ENCODE assay signal across 2 cellular contexts in the genomic region with DNA sequence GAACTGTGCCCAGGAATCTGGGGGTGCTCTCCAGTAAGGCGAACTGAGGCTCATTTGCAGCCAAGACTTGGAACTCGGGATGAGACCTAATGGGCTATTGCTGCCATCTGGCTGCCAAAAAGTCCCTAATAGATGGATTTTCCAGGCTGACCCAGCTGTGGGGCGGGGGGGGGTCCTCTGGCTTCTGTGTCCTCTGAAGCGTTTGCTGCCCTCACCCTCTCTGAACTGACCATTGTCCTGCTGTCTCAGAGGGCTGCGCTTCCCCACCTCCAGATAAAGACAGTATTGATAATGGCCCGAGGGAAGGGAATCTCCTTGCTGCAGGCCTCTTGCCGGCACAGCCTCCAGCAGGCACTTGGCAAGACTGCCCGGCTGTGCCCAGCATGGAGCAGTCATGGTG.
TF ChIP-seq lines count a peak whose summit lies in the region.

No MANE protein-coding gene starts in this region.

TF ChIP-seq in IMR-90, 13 proteins besides CTCF, POLR2A, EP300 and RAD21:
- no peak for TF ChIP-seq NFE2L2 (IDR thresholded peaks at IDR 0.05; ENCODE audit: low read depth, low read length)
- no peak for TF ChIP-seq CEBPB (IDR thresholded peaks at IDR 0.05; ENCODE audit: low read depth, low read length)
- TF ChIP-seq SMC3 (IDR thresholded peaks at IDR 0.05; ENCODE audit: low read depth, low read length), result no peak
- no peak for TF ChIP-seq MXI1 (IDR thresholded peaks at IDR 0.05; ENCODE audit: borderline replicate concordance, low read depth, low read length)
- TF ChIP-seq FOS (IDR thresholded peaks at IDR 0.05; ENCODE audit: low read depth, low read length), result no peak
- TF ChIP-seq CHD1 (IDR thresholded peaks at IDR 0.05; ENCODE audit: low read depth, low read length), result no peak
- TF ChIP-seq MAZ (IDR thresholded peaks at IDR 0.05; ENCODE audit: borderline replicate concordance, low read depth, low read length), result no peak
- no peak for TF ChIP-seq MAFK (IDR thresholded peaks at IDR 0.05; ENCODE audit: low read depth, low read length)
- no peak for TF ChIP-seq RCOR1 (IDR thresholded peaks at IDR 0.05; ENCODE audit: insufficient replicate concordance, low read length)
- TF ChIP-seq, protein P1, sequence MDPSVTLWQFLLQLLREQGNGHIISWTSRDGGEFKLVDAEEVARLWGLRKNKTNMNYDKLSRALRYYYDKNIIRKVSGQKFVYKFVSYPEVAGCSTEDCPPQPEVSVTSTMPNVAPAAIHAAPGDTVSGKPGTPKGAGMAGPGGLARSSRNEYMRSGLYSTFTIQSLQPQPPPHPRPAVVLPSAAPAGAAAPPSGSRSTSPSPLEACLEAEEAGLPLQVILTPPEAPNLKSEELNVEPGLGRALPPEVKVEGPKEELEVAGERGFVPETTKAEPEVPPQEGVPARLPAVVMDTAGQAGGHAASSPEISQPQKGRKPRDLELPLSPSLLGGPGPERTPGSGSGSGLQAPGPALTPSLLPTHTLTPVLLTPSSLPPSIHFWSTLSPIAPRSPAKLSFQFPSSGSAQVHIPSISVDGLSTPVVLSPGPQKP (IDR thresholded peaks at IDR 0.05; ENCODE audit: borderline replicate concordance, low read depth, low read length), result no peak
- TF ChIP-seq RFX5 (IDR thresholded peaks at IDR 0.05; ENCODE audit: low read depth, low read length), result no peak
- TF ChIP-seq, protein P2, sequence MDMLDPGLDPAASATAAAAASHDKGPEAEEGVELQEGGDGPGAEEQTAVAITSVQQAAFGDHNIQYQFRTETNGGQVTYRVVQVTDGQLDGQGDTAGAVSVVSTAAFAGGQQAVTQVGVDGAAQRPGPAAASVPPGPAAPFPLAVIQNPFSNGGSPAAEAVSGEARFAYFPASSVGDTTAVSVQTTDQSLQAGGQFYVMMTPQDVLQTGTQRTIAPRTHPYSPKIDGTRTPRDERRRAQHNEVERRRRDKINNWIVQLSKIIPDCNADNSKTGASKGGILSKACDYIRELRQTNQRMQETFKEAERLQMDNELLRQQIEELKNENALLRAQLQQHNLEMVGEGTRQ (IDR thresholded peaks at IDR 0.05; ENCODE audit: low read depth, low read length), result no peak
- no peak for TF ChIP-seq BHLHE40 (IDR thresholded peaks at IDR 0.05; ENCODE audit: low read depth, low read length)

TF ChIP-seq in endothelial cell of umbilical vein, 7 proteins besides CTCF, POLR2A, EP300 and RAD21:
- TF ChIP-seq POLR2AphosphoS5 (IDR thresholded peaks at IDR 0.05; ENCODE audit: insufficient read depth, low read depth, low read length) (no peak), MYC (IDR thresholded peaks at IDR 0.05; ENCODE audit: low read depth, low read length) (no peak), EZH2 (IDR thresholded peaks at IDR 0.05; ENCODE audit: borderline replicate concordance, low read depth, low read length, severe bottlenecking) (no peak), JUN (IDR thresholded peaks at IDR 0.05; ENCODE audit: borderline replicate concordance, insufficient read depth, insufficient read length, low read depth) (no peak), FOS (IDR thresholded peaks at IDR 0.05; ENCODE audit: borderline replicate concordance, insufficient read depth, low read length) (no peak), GATA2 (IDR thresholded peaks at IDR 0.05; ENCODE audit: insufficient read depth, insufficient read length, low read depth, low read length) (no peak)
- TF ChIP-seq, protein P3, sequence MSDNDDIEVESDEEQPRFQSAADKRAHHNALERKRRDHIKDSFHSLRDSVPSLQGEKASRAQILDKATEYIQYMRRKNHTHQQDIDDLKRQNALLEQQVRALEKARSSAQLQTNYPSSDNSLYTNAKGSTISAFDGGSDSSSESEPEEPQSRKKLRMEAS (IDR thresholded peaks at IDR 0.05; ENCODE audit: insufficient read depth, insufficient read length), result no peak
